In genomic region chr12:115118177-115118724, GRCh38 we compare ENCODE assay signal across 19 cellular contexts.
A peak's percentile ranks its signal among the peaks of the same experiment; 100 is the strongest.
DNase-seq lines count a peak whose midpoint lies in the region; ATAC-seq, FAIRE-seq and TF ChIP-seq lines count a peak whose summit lies in the region.
"Had no signal": no experiment of that assay in that cellular context is flagged by ENCODE, and none has a peak within 500 bp of the region (broad histone marks: within the 10 kb centered on the region; RNA-seq: fewer than 3 reads in every experiment).

No MANE protein-coding gene starts in this region.

- CTCF ChIA-PET in IMR-90 (lab: Yijun Ruan, JAX), result no interaction called here

- no peak overlapping the region for H2BK20ac ChIP-seq in IMR-90 (ENCODE audit: low read depth, low read length)

- H2AK5ac ChIP-seq in IMR-90 (ENCODE audit: low read depth, low read length), result no peak overlapping the region

- H3K4ac ChIP-seq in IMR-90 (ENCODE audit: low read depth, low read length), result no peak overlapping the region

- no peaks in the 10 kb centered on the region for H3K79me1 ChIP-seq in IMR-90 (ENCODE audit: low read depth in 1 of 2, low read length in 2 of 2)

- H3K4me1 ChIP-seq in IMR-90 (ENCODE audit: control insufficient read depth, insufficient read depth, low read length) (no peaks in the 10 kb centered on the region), pancreas (peaks cover 0 to 8% (median 6%) of the 10 kb centered on the region in 3 donors)

- H3K18ac ChIP-seq in IMR-90 (ENCODE audit: low read depth, low read length), result no peak overlapping the region

- no peaks in the 10 kb centered on the region for H3K9me1 ChIP-seq in IMR-90 (ENCODE audit: insufficient read depth, low read length)

- POLR2A ChIA-PET in IMR-90 (lab: Charles Lee; ENCODE audit: unreplicated experiment), result no interaction called here

- H3K27ac ChIP-seq in IMR-90 (ENCODE audit: insufficient read depth, low read length) (no peak overlapping the region), pancreas (peak overlapping the region in 2 of 4 donors; percentile 56 to 62)

- in situ Hi-C loops in IMR-90 (cut with MboI; ENCODE audit: low sequenced_read_pairs), result no loop called here

- H3K9ac ChIP-seq in IMR-90 (ENCODE audit: low read depth, low read length), result no peak overlapping the region

- H3K14ac ChIP-seq in IMR-90 (replicated peaks; ENCODE audit: low read depth, low read length), result no peak overlapping the region

- no peak overlapping the region for H3K56ac ChIP-seq in IMR-90 (ENCODE audit: extremely low read depth, insufficient read depth, low read length)

- H2BK5ac ChIP-seq in IMR-90 (ENCODE audit: low read depth, low read length, poor library complexity, severe bottlenecking), result no peak overlapping the region

- H3K9me3 ChIP-seq in IMR-90 (ENCODE audit: control insufficient read depth, insufficient read depth, low read length) (no peaks in the 10 kb centered on the region), pancreas (no peaks in the 10 kb centered on the region)

- H4K5ac ChIP-seq in IMR-90 (ENCODE audit: low read depth, low read length), result no peak overlapping the region

- intact Hi-C loops in IMR-90 (cut with micrococcal nuclease), result no loop called here
- intact Hi-C loops in pancreas (cut with DNase I), result no loop called here

- no peak for TF ChIP-seq RAD21 in IMR-90 (IDR thresholded peaks at IDR 0.05; ENCODE audit: low read length)

- dilution Hi-C loops in IMR-90 (cut with HindIII; ENCODE audit: low sequenced_read_pairs, unreplicated experiment), result no loop called here

- DNase-seq in IMR-90 (peak; percentile 27), amniotic epithelial cell (ENCODE audit: low read depth) (peak; percentile 84), fibroblast of the aortic adventitia (ENCODE audit: low read depth) (peak; percentile 30), pancreas (no peak), midbrain (lab: John Stamatoyannopoulos, UW) (no peak), hippocampal formation (lab: John Stamatoyannopoulos, UW) (no peak), NCI-H2196 treated with DMSO at 0.1 percent for 48 hours (lab: John Stamatoyannopoulos, UW; ENCODE audit: unreplicated experiment) (no peak)
- DNase-seq: ACHN; C1 segment of cervical spinal cord; CD4-positive, alpha-beta T cell; DMS153; DMS79 treated with DMSO at 0.1 percent for 48 hours; EL; H7 had no signal

- H2BK15ac ChIP-seq in IMR-90 (ENCODE audit: low read depth, low read length), result no peak overlapping the region

- H3K4me2 ChIP-seq in IMR-90 (ENCODE audit: low read depth, low read length), result no peak overlapping the region
- H3K4me2 ChIP-seq: GM23338 had no signal

- H3K23ac ChIP-seq in IMR-90 (ENCODE audit: low read depth, low read length), result no peak overlapping the region

- no peak overlapping the region for H2AFZ ChIP-seq in IMR-90 (replicated peaks; ENCODE audit: low read length, poor library complexity)
- H2AFZ ChIP-seq: GM23338 had no signal

- ATAC-seq in IMR-90 (ENCODE audit: low read depth), result no peak
- peak; percentile 89 to 95 (median 92) for ATAC-seq in pancreas
- ATAC-seq: GM23338 had no signal

- H4K8ac ChIP-seq in IMR-90 (ENCODE audit: low read depth in 2 of 2, low read length in 2 of 2), result no peak overlapping the region

- no peak overlapping the region for H2BK120ac ChIP-seq in IMR-90 (ENCODE audit: low read depth, low read length)

- no TSS peak for BruUV-seq in IMR-90 (replicated peaks; lab: Mats Ljungman, UMichigan)

- H3K4me3 ChIP-seq in IMR-90 (ENCODE audit: insufficient read depth, low read depth, low read length) (no peak overlapping the region), fibroblast of the aortic adventitia (ENCODE audit: low read depth, low read length) (no peak overlapping the region), pancreas (no peak overlapping the region)
- H3K4me3 ChIP-seq: GM23338 had no signal

- H3K27me3 ChIP-seq in IMR-90 (ENCODE audit: control insufficient read depth, insufficient read depth, low read length) (no peaks in the 10 kb centered on the region), pancreas (no peaks in the 10 kb centered on the region)

- FAIRE-seq in pancreas (lab: Jason Lieb, UNC), result no peak
- FAIRE-seq: D721Med, G401.6, GM12891, HTR-8/SVneo had no signal

- H2AK9ac ChIP-seq in IMR-90 (replicated peaks; ENCODE audit: low read depth, low read length, poor library complexity), result no peak overlapping the region

- no peaks in the 10 kb centered on the region for H4K20me1 ChIP-seq in IMR-90 (ENCODE audit: insufficient read depth, low read length)

- H3K36me3 ChIP-seq in IMR-90 (ENCODE audit: control insufficient read depth, insufficient read depth, low read length) (no peaks in the 10 kb centered on the region), pancreas (no peaks in the 10 kb centered on the region)

- no CpG with 5 or more reads among the region's 3 CpGs for WGBS in IMR-90 (ENCODE audit: extremely low coverage in 2 of 2, insufficient read length in 1 of 2), 2 experiments
- WGBS in pancreas, 2 donors, result 18 to 19% methylated on average over 3 of the region's 3 CpGs

- TF ChIP-seq CTCF in IMR-90 (conservative IDR thresholded peaks at IDR 0.05; ENCODE audit: low read depth, low read length) (no peak), fibroblast of the aortic adventitia (IDR thresholded peaks at IDR 0.05; ENCODE audit: insufficient read depth, low read length) (no peak), pancreas (IDR thresholded peaks at IDR 0.05) (no peak)

- TF ChIP-seq POLR2A in IMR-90 (IDR thresholded peaks at IDR 0.05; ENCODE audit: low read depth, low read length), result no peak

- H4K91ac ChIP-seq in IMR-90 (ENCODE audit: insufficient read depth, low read depth, low read length), result no peak overlapping the region

TF ChIP-seq in IMR-90, 13 proteins besides CTCF, POLR2A, EP300 and RAD21:
- TF ChIP-seq MAFK (IDR thresholded peaks at IDR 0.05; ENCODE audit: low read depth, low read length) (no peak), RFX5 (IDR thresholded peaks at IDR 0.05; ENCODE audit: low read depth, low read length) (no peak)

Comparison
In these comparisons a context has a peak if more than half of its experiments do, and no peak if none do; other contexts are left out.
1. DNase-seq: peak in IMR-90 (single experiment), amniotic epithelial cell (single experiment) and fibroblast of the aortic adventitia (single experiment); none in pancreas (0 of 6), midbrain (single experiment), hippocampal formation (0 of 2) and NCI-H2196 treated with DMSO at 0.1 percent for 48 hours (single experiment).